Comparison of ENCODE assay signal across 12 cellular contexts in genomic region chr4:8394125-8394524, GRCh38. TPM values are rescaled to one million over a fixed set of nuclear protein-coding genes. Genes with fewer than 3 reads are reported as not detected.
DNase-seq lines count a peak whose midpoint lies in the region; ATAC-seq and TF ChIP-seq lines count a peak whose summit lies in the region.
"Had no signal": no experiment of that assay in that cellular context is flagged by ENCODE, and none has a peak within 500 bp of the region (broad histone marks: within the 10 kb centered on the region; RNA-seq: fewer than 3 reads in every experiment).

No MANE protein-coding gene starts in this region.

- no peak overlapping the region for H3K27ac Mint-ChIP-seq in activated CD8-positive, alpha-beta T cell treated with anti-CD3 and anti-CD28 coated beads, Interleukin-2, amount 10 ng/mL, durations not matched to agents 7 days and 5 days
- H3K27ac Mint-ChIP-seq: activated naive CD8-positive, alpha-beta T cell treated with anti-CD3 and anti-CD28 coated beads, Interleukin-2, amount 10 ng/mL, durations not matched to agents 7 days and 5 days had no signal

- 23 to 55% methylated on average over 18 of the region's 18 CpGs for whole genome bisulfite sequencing in esophagus, 2 donors

- H3K9me3 ChIP-seq in esophagus (ENCODE audit: control insufficient read depth in 2 of 2, insufficient read depth in 1 of 2, low read depth in 1 of 2, low read length in 1 of 2) (no peaks in the 10 kb centered on the region), mucosa of descending colon (no peaks in the 10 kb centered on the region)
- H3K9me3 ChIP-seq: upper lobe of left lung had no signal

- H3K4me1 ChIP-seq in esophagus (ENCODE audit: control insufficient read depth in 2 of 2, insufficient read depth in 2 of 2, low read length in 1 of 2): peaks cover 3 to 9% of the 10 kb centered on the region in 2 donors
- no peaks in the 10 kb centered on the region for H3K4me1 ChIP-seq in mucosa of descending colon (ENCODE audit: low read depth)

- POLR2A ChIA-PET in activated CD8-positive, alpha-beta T cell treated with anti-CD3 and anti-CD28 coated beads, Interleukin-2, amount 10 ng/mL, durations not matched to agents 7 days and 5 days (lab: Charles Lee): no interaction called here

- H3K36me3 ChIP-seq in esophagus (ENCODE audit: control insufficient read depth in 2 of 2, insufficient read depth in 2 of 2, low read length in 1 of 2): peaks cover 4 to 47% of the 10 kb centered on the region in 2 donors
- no peaks in the 10 kb centered on the region for H3K36me3 ChIP-seq in mucosa of descending colon (ENCODE audit: low read depth)

- no peaks in the 10 kb centered on the region for H3K27me3 Mint-ChIP-seq in activated CD8-positive, alpha-beta T cell treated with anti-CD3 and anti-CD28 coated beads, Interleukin-2, amount 10 ng/mL, durations not matched to agents 7 days and 5 days (ENCODE audit: low read depth)
- H3K27me3 Mint-ChIP-seq: activated naive CD8-positive, alpha-beta T cell treated with anti-CD3 and anti-CD28 coated beads, Interleukin-2, amount 10 ng/mL, durations not matched to agents 7 days and 5 days; naive B cell had no signal

- intact Hi-C loops in mucosa of descending colon (cut with DNase I, micrococcal nuclease): no loop called here

- peak; percentile 39 for ATAC-seq in mucosa of descending colon
- ATAC-seq in activated CD8-positive, alpha-beta T cell treated with anti-CD3 and anti-CD28 coated beads, Interleukin-2, amount 10 ng/mL, durations not matched to agents 7 days and 5 days: no peak

- H3K36me3 Mint-ChIP-seq in activated CD8-positive, alpha-beta T cell treated with anti-CD3 and anti-CD28 coated beads, Interleukin-2, amount 10 ng/mL, durations not matched to agents 7 days and 5 days (ENCODE audit: low read depth): no peaks in the 10 kb centered on the region
- H3K36me3 Mint-ChIP-seq: activated naive CD8-positive, alpha-beta T cell treated with anti-CD3 and anti-CD28 coated beads, Interleukin-2, amount 10 ng/mL, durations not matched to agents 7 days and 5 days had no signal

- peak; percentile 46 for DNase-seq in NCI-H345 (lab: John Stamatoyannopoulos, UW)
- DNase-seq in mucosa of descending colon: peak; percentile 50 to 75 (median 60)
- DNase-seq in LoVo (ENCODE audit: low spot score): no peak
- DNase-seq in activated CD4-positive, alpha-beta T cell treated with anti-CD3 and anti-CD28 coated beads for 4 hours: no peak
- DNase-seq in GF-D8 (lab: John Stamatoyannopoulos, UW): no peak
- no peak for DNase-seq in activated CD8-positive, alpha-beta T cell treated with anti-CD3 and anti-CD28 coated beads, Interleukin-2, amount 10 ng/mL, durations not matched to agents 7 days and 5 days
- DNase-seq: activated naive CD8-positive, alpha-beta T cell treated with anti-CD3 and anti-CD28 coated beads, Interleukin-2, amount 10 ng/mL, durations not matched to agents 7 days and 5 days; naive B cell; NCI-H1105 had no signal

- no peaks in the 10 kb centered on the region for H3K27me3 ChIP-seq in esophagus (ENCODE audit: control insufficient read depth in 1 of 2, insufficient read depth in 2 of 2, low read length in 2 of 2)
- H3K27me3 ChIP-seq: upper lobe of left lung had no signal

- TF ChIP-seq CTCF in mucosa of descending colon (IDR thresholded peaks at IDR 0.05): no peak

- H3K4me3 ChIP-seq in esophagus (ENCODE audit: low read depth in 1 of 2, low read length in 2 of 2): no peak overlapping the region
- no peak overlapping the region for H3K4me3 ChIP-seq in mucosa of descending colon
- H3K4me3 ChIP-seq: upper lobe of left lung had no signal

- H3K9me3 Mint-ChIP-seq in activated CD8-positive, alpha-beta T cell treated with anti-CD3 and anti-CD28 coated beads, Interleukin-2, amount 10 ng/mL, durations not matched to agents 7 days and 5 days (ENCODE audit: insufficient read depth): no peaks in the 10 kb centered on the region
- H3K9me3 Mint-ChIP-seq: activated naive CD8-positive, alpha-beta T cell treated with anti-CD3 and anti-CD28 coated beads, Interleukin-2, amount 10 ng/mL, durations not matched to agents 7 days and 5 days had no signal

- H3K4me1 Mint-ChIP-seq in activated CD8-positive, alpha-beta T cell treated with anti-CD3 and anti-CD28 coated beads, Interleukin-2, amount 10 ng/mL, durations not matched to agents 7 days and 5 days (ENCODE audit: low read depth): peaks cover 5% of the 10 kb centered on the region
- H3K4me1 Mint-ChIP-seq: activated naive CD8-positive, alpha-beta T cell treated with anti-CD3 and anti-CD28 coated beads, Interleukin-2, amount 10 ng/mL, durations not matched to agents 7 days and 5 days had no signal

- no peak overlapping the region for H3K4me3 Mint-ChIP-seq in activated CD8-positive, alpha-beta T cell treated with anti-CD3 and anti-CD28 coated beads, Interleukin-2, amount 10 ng/mL, durations not matched to agents 7 days and 5 days
- H3K4me3 Mint-ChIP-seq: activated naive CD8-positive, alpha-beta T cell treated with anti-CD3 and anti-CD28 coated beads, Interleukin-2, amount 10 ng/mL, durations not matched to agents 7 days and 5 days; naive B cell had no signal

- CTCF ChIA-PET in activated CD8-positive, alpha-beta T cell treated with anti-CD3 and anti-CD28 coated beads, Interleukin-2, amount 10 ng/mL, durations not matched to agents 7 days and 5 days (lab: Charles Lee): no interaction called here

- peak overlapping the region; percentile 16 to 82 for H3K27ac ChIP-seq in esophagus (ENCODE audit: low read depth in 2 of 2, low read length in 1 of 2)
- peak overlapping the region; percentile 97 for H3K27ac ChIP-seq in temporal lobe (ENCODE audit: low read depth, low read length)

RNA-seq across cellular contexts. Expression of gene ACOX3, which starts 46.4 kb away (rescaled TPM):
- 10 to 100 TPM; 31.8 to 36.1 TPM for polyA plus RNA-seq in esophagus
- total RNA-seq in mucosa of descending colon: 10 to 100 TPM; 22.4 to 34.7 (median 26.0) TPM
- total RNA-seq in temporal lobe: 31.2 TPM
- 10 to 100 TPM; 13.2 to 13.6 TPM for total RNA-seq in activated CD8-positive, alpha-beta T cell treated with anti-CD3 and anti-CD28 coated beads, Interleukin-2, amount 10 ng/mL, durations not matched to agents 7 days and 5 days

RNA-seq across cellular contexts. Expression of gene TRMT44, which starts 46.5 kb away (rescaled TPM):
- 10 to 100 TPM; 15.6 to 17.2 TPM for polyA plus RNA-seq in esophagus
- total RNA-seq in mucosa of descending colon (10 to 100 TPM; 14.0 to 21.7 (median 17.1) TPM), temporal lobe (20.4 TPM)
- 10 to 100 TPM; 18.5 to 22.2 TPM for total RNA-seq in activated CD8-positive, alpha-beta T cell treated with anti-CD3 and anti-CD28 coated beads, Interleukin-2, amount 10 ng/mL, durations not matched to agents 7 days and 5 days

Comparison
In these comparisons a context has a peak if more than half of its experiments do, and no peak if none do; other contexts are left out.
1. DNase-seq: peak in NCI-H345 (single experiment) and mucosa of descending colon (3 of 3); none in LoVo (single experiment), activated CD4-positive, alpha-beta T cell treated with anti-CD3 and anti-CD28 coated beads for 4 hours (0 of 2), GF-D8 (single experiment) and activated CD8-positive, alpha-beta T cell treated with anti-CD3 and anti-CD28 coated beads, Interleukin-2, amount 10 ng/mL, durations not matched to agents 7 days and 5 days (single experiment).